Comparison of ENCODE assay signal across 1 cellular context in the genomic region with DNA sequence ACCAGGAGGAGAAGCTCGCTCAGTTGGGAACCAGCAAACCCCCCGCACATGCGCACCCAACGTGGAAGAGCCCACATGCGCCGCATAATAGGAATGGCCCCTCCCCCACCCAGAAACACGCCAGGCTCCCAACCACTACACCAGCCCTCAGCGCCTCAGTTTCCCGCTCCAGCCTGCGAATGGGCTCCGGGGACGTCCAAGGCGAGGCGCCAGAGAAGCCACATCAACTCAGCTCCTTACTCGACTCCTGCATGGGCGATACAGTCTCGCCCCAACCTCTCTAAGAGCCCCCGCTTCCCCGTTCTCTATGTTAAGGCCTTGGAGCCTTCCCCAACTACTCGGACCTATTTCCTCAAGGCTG.
A peak's percentile ranks its signal among the peaks of the same experiment; 100 is the strongest.
TF ChIP-seq lines count a peak whose summit lies in the region.

No MANE protein-coding gene starts in this region.

TF ChIP-seq in HepG2, 621 proteins besides CTCF, POLR2A, EP300 and RAD21 (continued from another document and continues in another):
- TF ChIP-seq ZSCAN20 (CRISPR knock-in tag; IDR thresholded peaks at IDR 0.05; ENCODE audit: borderline replicate concordance) (no peak), ZNF280D (CRISPR knock-in tag; IDR thresholded peaks at IDR 0.05) (0 out of 2 replicates have a peak, but pooled peaks have one; percentile 12), SATB2 (CRISPR knock-in tag; IDR thresholded peaks at IDR 0.05) (no peak), JDP2 (CRISPR knock-in tag; IDR thresholded peaks at IDR 0.05; ENCODE audit: borderline replicate concordance) (no peak), ZNF264 (CRISPR knock-in tag; IDR thresholded peaks at IDR 0.05) (peak; percentile 25; the same call in 1 of the 2 replicates), ZBTB8A (CRISPR knock-in tag; IDR thresholded peaks at IDR 0.05; ENCODE audit: borderline replicate concordance, low read depth) (no peak), ZNF383 (CRISPR knock-in tag; IDR thresholded peaks at IDR 0.05; ENCODE audit: borderline replicate concordance) (no peak), PLRG1 (conservative IDR thresholded peaks at IDR 0.05) (no peak), CERS6 (CRISPR knock-in tag; IDR thresholded peaks at IDR 0.05) (no peak), ELF3 (CRISPR knock-in tag; IDR thresholded peaks at IDR 0.05) (no peak), ZNF780A (CRISPR knock-in tag; IDR thresholded peaks at IDR 0.05) (no peak), ZNF678 (CRISPR knock-in tag; IDR thresholded peaks at IDR 0.05) (peak; percentile 34), SALL1 (CRISPR knock-in tag; IDR thresholded peaks at IDR 0.05) (no peak), POLR2AphosphoS5 (IDR thresholded peaks at IDR 0.05; ENCODE audit: low read depth, low read length) (no peak), NFE2L1 (CRISPR knock-in tag; IDR thresholded peaks at IDR 0.05; ENCODE audit: borderline replicate concordance) (peak; percentile 24; the same call in 1 of the 2 replicates), ASH2L (IDR thresholded peaks at IDR 0.05; ENCODE audit: insufficient read length, low read depth, low read length) (no peak), ZNF879 (CRISPR knock-in tag; IDR thresholded peaks at IDR 0.05) (no peak; the same call in 1 of the 2 replicates), CHD4 (IDR thresholded peaks at IDR 0.05; ENCODE audit: borderline replicate concordance, low read length) (0 out of 2 replicates have a peak, but pooled peaks have one; percentile 51), ZNF318 (CRISPR knock-in tag; IDR thresholded peaks at IDR 0.05) (0 out of 2 replicates have a peak, but pooled peaks have one; percentile 17), ZKSCAN1 (IDR thresholded peaks at IDR 0.05; ENCODE audit: low read length) (no peak), NFKBIZ (CRISPR knock-in tag; IDR thresholded peaks at IDR 0.05) (no peak), SAP130 (CRISPR knock-in tag; IDR thresholded peaks at IDR 0.05; ENCODE audit: low read depth) (0 out of 2 replicates have a peak, but pooled peaks have one; percentile 15), MED8 (CRISPR knock-in tag; IDR thresholded peaks at IDR 0.05; ENCODE audit: insufficient replicate concordance) (no peak), ZBTB14 (CRISPR knock-in tag; IDR thresholded peaks at IDR 0.05) (no peak), ZSCAN29 (CRISPR knock-in tag; conservative IDR thresholded peaks at IDR 0.05) (no peak), CBX5 (CRISPR knock-in tag; IDR thresholded peaks at IDR 0.05; ENCODE audit: borderline replicate concordance) (no peak), RFX1 (IDR thresholded peaks at IDR 0.05) (no peak), ELF1 (CRISPR knock-in tag; IDR thresholded peaks at IDR 0.05) (no peak), ZNF703 (CRISPR knock-in tag; IDR thresholded peaks at IDR 0.05; ENCODE audit: borderline replicate concordance) (peak; percentile 79; the same call in 1 of the 2 replicates), ZNF850 (CRISPR knock-in tag; conservative IDR thresholded peaks at IDR 0.05) (no peak), FOXK2 (IDR thresholded peaks at IDR 0.05) (no peak), ZNF33A (CRISPR knock-in tag; IDR thresholded peaks at IDR 0.05; ENCODE audit: borderline replicate concordance) (no peak), RFX3 (CRISPR knock-in tag; IDR thresholded peaks at IDR 0.05) (no peak)
- TF ChIP-seq, protein P1, sequence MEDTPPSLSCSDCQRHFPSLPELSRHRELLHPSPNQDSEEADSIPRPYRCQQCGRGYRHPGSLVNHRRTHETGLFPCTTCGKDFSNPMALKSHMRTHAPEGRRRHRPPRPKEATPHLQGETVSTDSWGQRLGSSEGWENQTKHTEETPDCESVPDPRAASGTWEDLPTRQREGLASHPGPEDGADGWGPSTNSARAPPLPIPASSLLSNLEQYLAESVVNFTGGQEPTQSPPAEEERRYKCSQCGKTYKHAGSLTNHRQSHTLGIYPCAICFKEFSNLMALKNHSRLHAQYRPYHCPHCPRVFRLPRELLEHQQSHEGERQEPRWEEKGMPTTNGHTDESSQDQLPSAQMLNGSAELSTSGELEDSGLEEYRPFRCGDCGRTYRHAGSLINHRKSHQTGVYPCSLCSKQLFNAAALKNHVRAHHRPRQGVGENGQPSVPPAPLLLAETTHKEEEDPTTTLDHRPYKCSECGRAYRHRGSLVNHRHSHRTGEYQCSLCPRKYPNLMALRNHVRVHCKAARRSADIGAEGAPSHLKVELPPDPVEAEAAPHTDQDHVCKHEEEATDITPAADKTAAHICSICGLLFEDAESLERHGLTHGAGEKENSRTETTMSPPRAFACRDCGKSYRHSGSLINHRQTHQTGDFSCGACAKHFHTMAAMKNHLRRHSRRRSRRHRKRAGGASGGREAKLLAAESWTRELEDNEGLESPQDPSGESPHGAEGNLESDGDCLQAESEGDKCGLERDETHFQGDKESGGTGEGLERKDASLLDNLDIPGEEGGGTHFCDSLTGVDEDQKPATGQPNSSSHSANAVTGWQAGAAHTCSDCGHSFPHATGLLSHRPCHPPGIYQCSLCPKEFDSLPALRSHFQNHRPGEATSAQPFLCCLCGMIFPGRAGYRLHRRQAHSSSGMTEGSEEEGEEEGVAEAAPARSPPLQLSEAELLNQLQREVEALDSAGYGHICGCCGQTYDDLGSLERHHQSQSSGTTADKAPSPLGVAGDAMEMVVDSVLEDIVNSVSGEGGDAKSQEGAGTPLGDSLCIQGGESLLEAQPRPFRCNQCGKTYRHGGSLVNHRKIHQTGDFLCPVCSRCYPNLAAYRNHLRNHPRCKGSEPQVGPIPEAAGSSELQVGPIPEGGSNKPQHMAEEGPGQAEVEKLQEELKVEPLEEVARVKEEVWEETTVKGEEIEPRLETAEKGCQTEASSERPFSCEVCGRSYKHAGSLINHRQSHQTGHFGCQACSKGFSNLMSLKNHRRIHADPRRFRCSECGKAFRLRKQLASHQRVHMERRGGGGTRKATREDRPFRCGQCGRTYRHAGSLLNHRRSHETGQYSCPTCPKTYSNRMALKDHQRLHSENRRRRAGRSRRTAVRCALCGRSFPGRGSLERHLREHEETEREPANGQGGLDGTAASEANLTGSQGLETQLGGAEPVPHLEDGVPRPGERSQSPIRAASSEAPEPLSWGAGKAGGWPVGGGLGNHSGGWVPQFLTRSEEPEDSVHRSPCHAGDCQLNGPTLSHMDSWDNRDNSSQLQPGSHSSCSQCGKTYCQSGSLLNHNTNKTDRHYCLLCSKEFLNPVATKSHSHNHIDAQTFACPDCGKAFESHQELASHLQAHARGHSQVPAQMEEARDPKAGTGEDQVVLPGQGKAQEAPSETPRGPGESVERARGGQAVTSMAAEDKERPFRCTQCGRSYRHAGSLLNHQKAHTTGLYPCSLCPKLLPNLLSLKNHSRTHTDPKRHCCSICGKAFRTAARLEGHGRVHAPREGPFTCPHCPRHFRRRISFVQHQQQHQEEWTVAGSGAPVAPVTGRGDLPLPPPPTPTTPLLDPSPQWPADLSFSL (CRISPR knock-in tag; IDR thresholded peaks at IDR 0.05): no peak
- TF ChIP-seq, protein P2, sequence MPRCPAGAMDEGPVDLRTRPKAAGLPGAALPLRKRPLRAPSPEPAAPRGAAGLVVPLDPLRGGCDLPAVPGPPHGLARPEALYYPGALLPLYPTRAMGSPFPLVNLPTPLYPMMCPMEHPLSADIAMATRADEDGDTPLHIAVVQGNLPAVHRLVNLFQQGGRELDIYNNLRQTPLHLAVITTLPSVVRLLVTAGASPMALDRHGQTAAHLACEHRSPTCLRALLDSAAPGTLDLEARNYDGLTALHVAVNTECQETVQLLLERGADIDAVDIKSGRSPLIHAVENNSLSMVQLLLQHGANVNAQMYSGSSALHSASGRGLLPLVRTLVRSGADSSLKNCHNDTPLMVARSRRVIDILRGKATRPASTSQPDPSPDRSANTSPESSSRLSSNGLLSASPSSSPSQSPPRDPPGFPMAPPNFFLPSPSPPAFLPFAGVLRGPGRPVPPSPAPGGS (CRISPR knock-in tag; IDR thresholded peaks at IDR 0.05): no peak
- TF ChIP-seq, protein P3, sequence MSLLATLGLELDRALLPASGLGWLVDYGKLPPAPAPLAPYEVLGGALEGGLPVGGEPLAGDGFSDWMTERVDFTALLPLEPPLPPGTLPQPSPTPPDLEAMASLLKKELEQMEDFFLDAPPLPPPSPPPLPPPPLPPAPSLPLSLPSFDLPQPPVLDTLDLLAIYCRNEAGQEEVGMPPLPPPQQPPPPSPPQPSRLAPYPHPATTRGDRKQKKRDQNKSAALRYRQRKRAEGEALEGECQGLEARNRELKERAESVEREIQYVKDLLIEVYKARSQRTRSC (CRISPR knock-in tag; IDR thresholded peaks at IDR 0.05; ENCODE audit: low read depth): no peak
